ENCODE assay signal across 8 cellular contexts in genomic region chr16:17470002-17470870, GRCh38. TPM values are rescaled to one million over a fixed set of nuclear protein-coding genes. Genes with fewer than 3 reads are reported as not detected.
DNase-seq lines count a peak whose midpoint lies in the region; ATAC-seq and TF ChIP-seq lines count a peak whose summit lies in the region.

No MANE protein-coding gene starts in this region.

- no peak for ATAC-seq in HG02588 (IDR thresholded peaks at IDR 0.05; ENCODE audit: unreplicated experiment)

- H3K27ac ChIP-seq in AG04450 (ENCODE audit: low read depth, low read length) (no peak overlapping the region), HUES6 (ENCODE audit: low read depth, low read length) (no peak overlapping the region), rectal smooth muscle tissue (ENCODE audit: low read depth, low read length) (peak overlapping the region; percentile 64)

- no peaks in the 10 kb centered on the region for H3K9me3 ChIP-seq in AG04450 (ENCODE audit: control insufficient read depth, insufficient read depth, low read length)
- H3K9me3 ChIP-seq in HUES6 (ENCODE audit: control insufficient read depth, insufficient read depth, low read depth, low read length), result no peaks in the 10 kb centered on the region
- no peaks in the 10 kb centered on the region for H3K9me3 ChIP-seq in HAP-1

- CTCF ChIA-PET in AG04450 (lab: Charles Lee), result interaction anchor here (1.2 to 5.4 kb wide), 6 partner anchors 12 to 609 kb away, joined by 3 to 46 read pairs (median 20); no protein-coding TSS in a partner anchor

- H3K36me3 ChIP-seq in HUES6 (ENCODE audit: control insufficient read depth, insufficient read depth, low read length) (no peaks in the 10 kb centered on the region), rectal smooth muscle tissue (ENCODE audit: control insufficient read depth, insufficient read depth, low read length) (no peaks in the 10 kb centered on the region), HAP-1 (replicated peaks) (no peaks in the 10 kb centered on the region)

- TF ChIP-seq CTCF in AG04450 (IDR thresholded peaks at IDR 0.05; ENCODE audit: low read depth, low read length), result no peak

- in situ Hi-C loops in HAP-1 (cut with MboI; ENCODE audit: low sequenced_read_pairs), result no loop called here

- POLR2A ChIA-PET in AG04450 (lab: Yijun Ruan, JAX), result interaction anchor here (1.2 kb wide), 1 partner anchor 109 kb away, joined by 4 read pairs; no protein-coding TSS in a partner anchor

- H3K4me1 ChIP-seq in HUES6 (ENCODE audit: control insufficient read depth, insufficient read depth, low read length), result peaks cover 46% of the 10 kb centered on the region
- peaks cover 14% of the 10 kb centered on the region for H3K4me1 ChIP-seq in rectal smooth muscle tissue (ENCODE audit: control insufficient read depth, insufficient read depth, low read length)
- no peaks in the 10 kb centered on the region for H3K4me1 ChIP-seq in HAP-1

- H3K9ac ChIP-seq in HUES6 (ENCODE audit: low read length) (no peak overlapping the region), rectal smooth muscle tissue (ENCODE audit: low read length) (peak overlapping the region; percentile 69)

- peak overlapping the region; percentile 74 for H3K4me3 ChIP-seq in AG04450 (ENCODE audit: low read depth, low read length)
- H3K4me3 ChIP-seq in HUES6 (ENCODE audit: low read depth, low read length), result peak overlapping the region; percentile 52
- H3K4me3 ChIP-seq in rectal smooth muscle tissue (ENCODE audit: low read length), result peak overlapping the region; percentile 91
- no peak overlapping the region for H3K4me3 ChIP-seq in HAP-1

- intact Hi-C loops in head of caudate nucleus (cut with DNase I), result no loop called here

- H3K27me3 ChIP-seq in AG04450 (ENCODE audit: control insufficient read depth, insufficient read depth, low read length) (no peaks in the 10 kb centered on the region), HUES6 (ENCODE audit: control insufficient read depth, insufficient read depth, low read length) (peaks cover 35% of the 10 kb centered on the region), rectal smooth muscle tissue (ENCODE audit: control insufficient read depth, insufficient read depth, low read length) (no peaks in the 10 kb centered on the region), HAP-1 (ENCODE audit: low read depth) (peaks cover 6% of the 10 kb centered on the region)

- DNase-seq in AG04450 (ENCODE audit: low read depth, low spot score), result no peak
- DNase-seq in activated T-helper 1 cell treated with Interleukin-2 at 50 U/mL for 16 hours (ENCODE audit: low read depth), result peak; percentile 11
- DNase-seq in head of caudate nucleus, result peak in 26 of 42 donors; percentile 26 to 65 (median 46)
- no peak for DNase-seq in HAP-1 (ENCODE audit: low spot score in 2 of 2)
- no peak for DNase-seq in middle frontal gyrus (ENCODE audit: extremely low spot score, low spot score)

RNA-seq across cellular contexts. Expression of gene XYLT1, which starts 0.5 kb away (rescaled TPM):
- polyA plus RNA-seq in AG04450 (2011; rRNA removed), result 6.7 and 9.2 TPM in 2 replicates
- 27.7 and 36.1 TPM in 2 replicates for polyA minus RNA-seq in AG04450 (2011; rRNA and poly(A)+ RNA removed)

Comparison
In these comparisons a context has a peak if more than half of its experiments do, and no peak if none do; other contexts are left out.
1. DNase-seq: peak in activated T-helper 1 cell treated with Interleukin-2 at 50 U/mL for 16 hours (single experiment) and head of caudate nucleus (26 of 42); none in AG04450 (single experiment), HAP-1 (0 of 2) and middle frontal gyrus (single experiment).